8 cellular contexts compared by ENCODE assay signal in genomic region chr14:90383731-90384542, GRCh38. TPM values are rescaled to one million over a fixed set of nuclear protein-coding genes. Genes with fewer than 3 reads are reported as not detected.
DNase-seq lines count a peak whose midpoint lies in the region; ATAC-seq and TF ChIP-seq lines count a peak whose summit lies in the region.

No MANE protein-coding gene starts in this region.

- TF ChIP-seq CTCF in OCI-LY1 (IDR thresholded peaks at IDR 0.05; ENCODE audit: low read length) (no peak), neutrophil (IDR thresholded peaks at IDR 0.05) (no peak), transverse colon (IDR thresholded peaks at IDR 0.05) (no peak)

- peak overlapping the region; percentile 74 for H3K4me3 ChIP-seq in OCI-LY1 (ENCODE audit: low read depth, low read length, poor library complexity, severe bottlenecking)
- peak overlapping the region; percentile 73 to 93 for H3K4me3 ChIP-seq in neutrophil (ENCODE audit: low read depth in 1 of 2, low read length in 1 of 2)
- peak overlapping the region; percentile 41 to 67 (median 50) for H3K4me3 ChIP-seq in transverse colon

- peak overlapping the region; percentile 87 for H3K4me2 ChIP-seq in OCI-LY1 (ENCODE audit: low read length)

- H3F3A ChIP-seq in OCI-LY1 (ENCODE audit: insufficient read depth, low read length), result no peaks in the 10 kb centered on the region

- peak overlapping the region; percentile 37; the same call in 1 of the 2 replicates for H2AFZ ChIP-seq in OCI-LY1 (ENCODE audit: low read length)

- in situ Hi-C loops in transverse colon (cut with MboI; ENCODE audit: low pct_ligation_motif_present in 1 of 4, low pct_unique_long_range_greater_than_20kb in 1 of 4, low sequenced_read_pairs in 3 of 4), result no loop called here

- H3K27ac ChIP-seq in OCI-LY1 (ENCODE audit: low read depth, low read length, poor library complexity, severe bottlenecking) (peak overlapping the region; percentile 70), neutrophil (peak overlapping the region; percentile 92), transverse colon (peak overlapping the region; percentile 99 to 100 (median 100))

- no peak for TF ChIP-seq POLR2A in transverse colon (IDR thresholded peaks at IDR 0.05)

- H3K4me1 ChIP-seq in OCI-LY1 (ENCODE audit: insufficient read depth, low read length, severe bottlenecking) (peaks cover 28% of the 10 kb centered on the region), neutrophil (ENCODE audit: control insufficient read depth in 1 of 2, insufficient read depth in 1 of 2, low read depth in 1 of 2, low read length in 1 of 2) (peaks cover 24% of the 10 kb centered on the region in 2 experiments), transverse colon (peaks cover 18 to 59% (median 37%) of the 10 kb centered on the region in 4 donors)

- H3K36me3 ChIP-seq in OCI-LY1 (ENCODE audit: insufficient read depth, low read length), result no peaks in the 10 kb centered on the region; the same call in 1 of the 2 replicates
- no peaks in the 10 kb centered on the region for H3K36me3 ChIP-seq in neutrophil
- no peaks in the 10 kb centered on the region for H3K36me3 ChIP-seq in transverse colon

- no peaks in the 10 kb centered on the region for H3K79me2 ChIP-seq in OCI-LY1 (ENCODE audit: insufficient read depth, low read length)

- WGBS in transverse colon (ENCODE audit: low coverage in 1 of 2), 2 donors, result 1 to 3% methylated on average over 11 to 36 of the region's 37 CpGs

- H3K9me3 ChIP-seq in OCI-LY1 (ENCODE audit: low read length), result no peaks in the 10 kb centered on the region
- no peaks in the 10 kb centered on the region for H3K9me3 ChIP-seq in neutrophil
- no peaks in the 10 kb centered on the region for H3K9me3 ChIP-seq in transverse colon

- DNase-seq in activated T-helper 1 cell treated with anti-CD3 and anti-CD28 coated beads, Interleukin-2, amount 50 U/mL, for 16 hours (ENCODE audit: low read depth in 1 of 2, low spot score in 1 of 2), result peak; percentile 38 to 56
- DNase-seq in foreskin melanocyte, result peak; percentile 29
- peak; percentile 65 for DNase-seq in transverse colon
- DNase-seq in MV-4-11 (lab: John Stamatoyannopoulos, UW), result no peak

- no peak for TF ChIP-seq EP300 in transverse colon (IDR thresholded peaks at IDR 0.05; ENCODE audit: low read depth)

- H3K27me3 ChIP-seq in OCI-LY1 (ENCODE audit: insufficient read depth, low read length), result no peaks in the 10 kb centered on the region
- H3K27me3 ChIP-seq in neutrophil, result peaks cover 7% of the 10 kb centered on the region
- no peaks in the 10 kb centered on the region for H3K27me3 ChIP-seq in transverse colon

- H3K9ac ChIP-seq in OCI-LY1 (ENCODE audit: low read length), result peak overlapping the region; percentile 85

- H4K20me1 ChIP-seq in OCI-LY1 (ENCODE audit: insufficient read depth, low read length), result no peaks in the 10 kb centered on the region

- ATAC-seq in GM18517 (IDR thresholded peaks at IDR 0.05; ENCODE audit: unreplicated experiment) (peak; percentile 5), HG03135 (IDR thresholded peaks at IDR 0.05; ENCODE audit: unreplicated experiment) (peak; percentile 30)

- no peaks in the 10 kb centered on the region for H3K9me2 ChIP-seq in OCI-LY1 (ENCODE audit: low read depth, low read length)

- intact Hi-C loops in transverse colon (cut with DNase I; ENCODE audit: low total_unique reads), result loop anchor here (2.0 kb wide), 1 partner anchor 13 kb away; the partner anchor contains the start of gene CALM1

RNA-seq across cellular contexts. Expression of gene CALM1, which starts 12.9 kb away (rescaled TPM):
- total RNA-seq in transverse colon, result 1,000 to 10,000 TPM in 1 of 4 donors, 100 to 1,000 TPM in 3; 297 to 1,199 (median 723) TPM

RNA-seq across cellular contexts. Expression of gene NRDE2, which starts 52.2 kb away (rescaled TPM):
- 10 to 100 TPM; 18.6 to 26.9 (median 21.0) TPM for total RNA-seq in transverse colon
